Comparison of ENCODE assay signal across 35 cellular contexts in the genomic region with DNA sequence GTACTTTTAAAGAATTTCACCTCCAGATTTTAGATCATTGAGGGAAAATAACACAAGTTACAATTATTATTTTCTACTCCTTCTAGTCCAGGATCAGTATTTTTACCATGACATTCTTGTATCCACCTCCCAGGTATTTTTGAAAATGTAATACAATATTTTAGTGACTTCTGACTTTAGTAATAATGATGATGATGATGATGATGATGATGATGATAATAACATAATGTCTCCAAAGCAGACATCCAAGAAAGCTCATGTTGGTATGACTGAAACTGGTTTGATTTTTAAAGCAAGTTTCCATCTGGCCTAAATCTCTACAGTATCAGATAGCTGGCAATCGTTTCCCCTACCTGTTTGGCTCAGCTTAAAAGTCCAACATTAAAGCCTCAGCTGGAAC.
A peak's percentile ranks its signal among the peaks of the same experiment; 100 is the strongest.
DNase-seq lines count a peak whose midpoint lies in the region; ATAC-seq, FAIRE-seq and TF ChIP-seq lines count a peak whose summit lies in the region.
"Had no signal": no experiment of that assay in that cellular context is flagged by ENCODE, and none has a peak within 500 bp of the region (broad histone marks: within the 10 kb centered on the region; RNA-seq: fewer than 3 reads in every experiment).

No MANE protein-coding gene starts in this region.

- H4K91ac ChIP-seq in H1 (replicated peaks; ENCODE audit: insufficient read length, low read length): no peak overlapping the region

- H3K79me2 ChIP-seq in HepG2 (ENCODE audit: insufficient read depth, low read length) (no peaks in the 10 kb centered on the region), H1 (ENCODE audit: control insufficient read depth in 1 of 2, insufficient read depth in 2 of 2, low read length in 2 of 2) (no peaks in the 10 kb centered on the region), endothelial cell of umbilical vein (ENCODE audit: control insufficient read depth, insufficient read depth, low read length) (no peaks in the 10 kb centered on the region)

- 0% methylated on average over 1 of the region's 1 CpG for WGBS in HepG2 (ENCODE audit: low lambda C conversion rate)
- 43% methylated on average over 1 of the region's 1 CpG for WGBS in right lobe of liver (ENCODE audit: insufficient coverage, low coverage, low lambda C conversion rate, missing lambda C conversion rate)
- WGBS in H1 (ENCODE audit: extremely low coverage in 1 of 2, insufficient coverage in 1 of 2, insufficient read length in 1 of 2, insufficient replicate concordance in 2 of 2, low coverage in 1 of 2, low lambda C conversion rate in 2 of 2, missing lambda C conversion rate in 1 of 2), 2 experiments: 80% methylated on average over 1 of the region's 1 CpG; no CpG with 5 or more reads in 1 of the 2 experiments

- BruUV-seq in HepG2 (replicated peaks; lab: Mats Ljungman, UMichigan): no TSS peak
- no TSS peak for BruUV-seq in endothelial cell of umbilical vein (replicated peaks; lab: Mats Ljungman, UMichigan)

- no peak for DNase-seq in HepG2 (ENCODE audit: low spot score)
- no peak for DNase-seq in right lobe of liver
- no peak for DNase-seq in H1 (ENCODE audit: low read depth in 1 of 2, low spot score in 2 of 2)
- no peak for DNase-seq in endothelial cell of umbilical vein (ENCODE audit: low read depth, low spot score)
- DNase-seq in UCSD-AML1 (lab: John Stamatoyannopoulos, UW; ENCODE audit: unreplicated experiment): no peak
- no peak for DNase-seq in NCI-H69 (lab: John Stamatoyannopoulos, UW)
- DNase-seq in NCI-H82 (lab: John Stamatoyannopoulos, UW): no peak
- DNase-seq: 8988T; ACHN; AML-193; BE2C; C1 segment of cervical spinal cord; Caco-2; Calu3; CD4-positive, alpha-beta memory T cell; CD4-positive, alpha-beta T cell; CD4-positive, CD25-positive, alpha-beta regulatory T cell; CD8-positive, alpha-beta memory T cell; CD8-positive, alpha-beta T cell; COR-L47; DMS 273 treated with DMSO at 0.1 percent for 48 hours; DMS153; DMS53; DMS79; DMS79 treated with DMSO at 0.1 percent for 48 hours; DND-41; EL had no signal

- H3K27ac ChIP-seq in HepG2 (ENCODE audit: extremely low read length, insufficient read depth, low read length): no peak overlapping the region
- no peak overlapping the region for H3K27ac ChIP-seq in right lobe of liver
- H3K27ac ChIP-seq in HEK293 (ENCODE audit: extremely low read depth, low read depth, low read length): no peak overlapping the region
- no peak overlapping the region for H3K27ac ChIP-seq in H1 (ENCODE audit: low read depth, low read length)
- H3K27ac ChIP-seq in endothelial cell of umbilical vein (ENCODE audit: insufficient read depth, low read depth, low read length): no peak overlapping the region
- H3K27ac ChIP-seq: 22Rv1; A549; BLaER1; BLaER1 treated with 17β-estradiol and CSF1 and Interleukin-3, amounts not matched to agents 10 nM and 100 nM; C4-2B had no signal

- no peak overlapping the region for H4K8ac ChIP-seq in H1 (ENCODE audit: extremely low read depth, insufficient read depth, low read length)

- ATAC-seq in HepG2 (no peak), right lobe of liver (no peak)
- ATAC-seq: A549; CD8-positive, alpha-beta T cell had no signal

- TF ChIP-seq CTCF in HepG2 (CRISPR knock-in tag; IDR thresholded peaks at IDR 0.05) (no peak), right lobe of liver (IDR thresholded peaks at IDR 0.05) (no peak), HEK293 (tag by site-specific recombination; IDR thresholded peaks at IDR 0.05) (no peak), H1 (IDR thresholded peaks at IDR 0.05; ENCODE audit: control extremely low read depth in 1 of 3, insufficient read depth in 1 of 3, low read depth in 1 of 3, low read length in 3 of 3) (no peak), endothelial cell of umbilical vein (IDR thresholded peaks at IDR 0.05; ENCODE audit: extremely low read depth in 1 of 2, insufficient read depth in 1 of 2, low read depth in 1 of 2, low read length in 2 of 2) (no peak)

- H3K79me1 ChIP-seq in H1 (ENCODE audit: low read depth, low read length): no peaks in the 10 kb centered on the region

- CTCF ChIA-PET in HepG2 (lab: Yijun Ruan, JAX; ENCODE audit: low intra/inter-chr PET ratio, low total read pairs): no interaction called here
- CTCF ChIA-PET in HEK293 (lab: Yijun Ruan, JAX): interaction anchor here (0.5 kb wide), 1 partner anchor 828 kb away, joined by 3 read pairs; no protein-coding TSS in a partner anchor
- CTCF ChIA-PET in H1 (lab: Charles Lee; ENCODE audit: partially characterized antibody): interaction anchor here (1.1 to 1.4 kb wide), 2 partner anchors 47 to 97 kb away, joined by 3 to 4 read pairs; no protein-coding TSS in a partner anchor
- CTCF ChIA-PET in endothelial cell of umbilical vein (lab: Charles Lee): interaction anchor here (1.2 kb wide), 2 partner anchors 9 to 140 kb away, joined by 3 read pairs; a partner anchor contains a TSS

- no peaks in the 10 kb centered on the region for H3K9me3 ChIP-seq in HepG2 (ENCODE audit: low read length)
- H3K9me3 ChIP-seq in right lobe of liver: no peaks in the 10 kb centered on the region
- H3K9me3 ChIP-seq in HEK293 (ENCODE audit: control insufficient read depth, insufficient read depth, low read depth, low read length): no peaks in the 10 kb centered on the region
- H3K9me3 ChIP-seq in H1 (ENCODE audit: insufficient read depth in 2 of 2, low read depth in 1 of 2, low read length in 1 of 2): no peaks in the 10 kb centered on the region
- H3K9me3 ChIP-seq in endothelial cell of umbilical vein (replicated peaks; ENCODE audit: control insufficient read depth, insufficient read depth, low read length): no peaks in the 10 kb centered on the region
- H3K9me3 ChIP-seq: A549; BE2C; BLaER1; BLaER1 treated with 17β-estradiol and CSF1 and Interleukin-3, amounts not matched to agents 10 nM and 100 nM; Caco-2 had no signal

- FAIRE-seq in HepG2 (lab: Jason Lieb, UNC) (no peak), H1 (lab: Jason Lieb, UNC) (peak; percentile 39), endothelial cell of umbilical vein (lab: Jason Lieb, UNC) (peak; percentile 18)
- FAIRE-seq: A204.1, A549, D721Med had no signal

- H2BK12ac ChIP-seq in H1 (ENCODE audit: low read depth, low read length): no peak overlapping the region

- TF ChIP-seq RAD21 in HepG2 (CRISPR knock-in tag; IDR thresholded peaks at IDR 0.05) (no peak), H1 (IDR thresholded peaks at IDR 0.05 in 1 of 2, conservative IDR thresholded peaks at IDR 0.05 in 1 of 2; ENCODE audit: low read depth in 2 of 2, low read length in 2 of 2) (no peak)

- H4K5ac ChIP-seq in H1 (ENCODE audit: insufficient read length, low read depth, low read length): no peak overlapping the region

- H3K56ac ChIP-seq in H1 (replicated peaks; ENCODE audit: insufficient read length, low read depth, low read length): no peak overlapping the region

- no peaks in the 10 kb centered on the region for H3K9me1 ChIP-seq in endothelial cell of umbilical vein (replicated peaks; ENCODE audit: control insufficient read depth, extremely low read depth, insufficient read depth, low read length)

- H3K23me2 ChIP-seq in H1 (ENCODE audit: low read depth, low read length): no peaks in the 10 kb centered on the region

- in situ Hi-C loops in HepG2 (cut with HindIII; ENCODE audit: extremely low pct_ligation_motif_present, low pct_unique_long_range_greater_than_20kb): no loop called here

- TF ChIP-seq EP300 in HepG2 (IDR thresholded peaks at IDR 0.05; ENCODE audit: low read depth in 2 of 2, low read length in 2 of 2) (no peak), HepG2 (CRISPR knock-in tag; IDR thresholded peaks at IDR 0.05; ENCODE audit: borderline replicate concordance) (no peak), H1 (IDR thresholded peaks at IDR 0.05; ENCODE audit: borderline replicate concordance in 1 of 2, low read depth in 2 of 2, low read length in 2 of 2) (no peak)

- no peak overlapping the region for H2AK5ac ChIP-seq in H1 (ENCODE audit: low read depth, low read length)

- H2BK120ac ChIP-seq in H1 (replicated peaks; ENCODE audit: low read depth, low read length): no peak overlapping the region

- no peak overlapping the region for H2BK5ac ChIP-seq in H1 (ENCODE audit: low read depth, low read length)

- H2AFZ ChIP-seq in HepG2 (ENCODE audit: low read length): no peak overlapping the region
- no peak overlapping the region for H2AFZ ChIP-seq in H1 (ENCODE audit: low read length)
- no peak overlapping the region for H2AFZ ChIP-seq in endothelial cell of umbilical vein (ENCODE audit: low read depth, low read length)

- no peak overlapping the region for H3K4ac ChIP-seq in H1 (replicated peaks; ENCODE audit: insufficient read length, low read depth, low read length)

- H3K9ac ChIP-seq in HepG2 (ENCODE audit: insufficient read depth, low read depth, low read length): no peak overlapping the region
- no peak overlapping the region for H3K9ac ChIP-seq in H1 (replicated peaks in 1 of 4; ENCODE audit: extremely low read depth in 1 of 4, low read depth in 3 of 4, low read length in 3 of 4)
- no peak overlapping the region for H3K9ac ChIP-seq in endothelial cell of umbilical vein (replicated peaks; ENCODE audit: extremely low read depth, insufficient read depth, low read length)
- H3K9ac ChIP-seq: BLaER1; BLaER1 treated with 17β-estradiol and CSF1 and Interleukin-3, amounts not matched to agents 10 nM and 100 nM had no signal

- intact Hi-C loops in HepG2 (cut with micrococcal nuclease; ENCODE audit: unreplicated experiment): no loop called here
- intact Hi-C loops in right lobe of liver (cut with DNase I): no loop called here
- intact Hi-C loops in endothelial cell of umbilical vein (cut with micrococcal nuclease): no loop called here

- no peak overlapping the region for H3K23ac ChIP-seq in H1 (ENCODE audit: insufficient read length)

- no peak overlapping the region for H3K14ac ChIP-seq in H1 (ENCODE audit: insufficient read length)

- H3K36me3 ChIP-seq in HepG2 (replicated peaks in 1 of 2; ENCODE audit: control insufficient read depth in 1 of 2, insufficient read depth in 2 of 2, low read length in 2 of 2) (no peaks in the 10 kb centered on the region), right lobe of liver (no peaks in the 10 kb centered on the region), HEK293 (ENCODE audit: control insufficient read depth in 2 of 2, insufficient read depth in 1 of 2, low read length in 2 of 2) (no peaks in the 10 kb centered on the region), H1 (ENCODE audit: control insufficient read depth in 2 of 4, insufficient read depth in 4 of 4, low read length in 3 of 4) (no peaks in the 10 kb centered on the region), endothelial cell of umbilical vein (ENCODE audit: control insufficient read depth in 2 of 2, extremely low read depth in 1 of 2, insufficient read depth in 2 of 2, low read length in 2 of 2) (no peaks in the 10 kb centered on the region)
- H3K36me3 ChIP-seq: BE2C; BLaER1; BLaER1 treated with 17β-estradiol and CSF1 and Interleukin-3, amounts not matched to agents 10 nM and 100 nM had no signal

- TF ChIP-seq POLR2A in HepG2 (IDR thresholded peaks at IDR 0.05; ENCODE audit: insufficient read depth in 1 of 2, low read depth in 2 of 2, low read length in 2 of 2) (no peak), right lobe of liver (IDR thresholded peaks at IDR 0.05) (no peak), H1 (IDR thresholded peaks at IDR 0.05; ENCODE audit: control extremely low read depth in 1 of 2, low read depth in 2 of 2, low read length in 2 of 2) (no peak), endothelial cell of umbilical vein (IDR thresholded peaks at IDR 0.05; ENCODE audit: low read depth, low read length) (no peak)

- POLR2A ChIA-PET in HepG2 (lab: Yijun Ruan, JAX) (no interaction called here), HEK293 (lab: Yijun Ruan, JAX) (no interaction called here), H1 (lab: Charles Lee; ENCODE audit: partially characterized antibody) (interaction anchor here (1.0 kb wide), 1 partner anchor 150 kb away, joined by 3 read pairs; no protein-coding TSS in a partner anchor), endothelial cell of umbilical vein (lab: Charles Lee) (no interaction called here)

- H3K4me2 ChIP-seq in HepG2 (ENCODE audit: low read depth, low read length) (no peak overlapping the region), H1 (ENCODE audit: insufficient read depth in 1 of 2, low read depth in 2 of 2, low read length in 2 of 2) (no peak overlapping the region), endothelial cell of umbilical vein (ENCODE audit: insufficient read depth, low read length) (no peak overlapping the region)
- H3K4me2 ChIP-seq: A549; BLaER1; BLaER1 treated with 17β-estradiol and CSF1 and Interleukin-3, amounts not matched to agents 10 nM and 100 nM had no signal

- H3K27me3 ChIP-seq in HepG2 (ENCODE audit: control insufficient read depth in 1 of 2, insufficient read depth in 2 of 2, low read length in 2 of 2) (no peaks in the 10 kb centered on the region), right lobe of liver (no peaks in the 10 kb centered on the region), H1 (replicated peaks in 1 of 4; ENCODE audit: control insufficient read depth in 3 of 4, extremely low read depth in 1 of 4, insufficient read depth in 3 of 4, low read length in 3 of 4) (peaks cover 0 to 1% (median 0%) of the 10 kb centered on the region in 4 experiments; a peak in 1 of 7 replicates), endothelial cell of umbilical vein (ENCODE audit: control insufficient read depth in 2 of 2, insufficient read depth in 2 of 2, low read length in 2 of 2) (no peaks in the 10 kb centered on the region)
- H3K27me3 ChIP-seq: BE2C; BLaER1; BLaER1 treated with 17β-estradiol and CSF1 and Interleukin-3, amounts not matched to agents 10 nM and 100 nM had no signal

- no peaks in the 10 kb centered on the region for H4K20me1 ChIP-seq in HepG2 (ENCODE audit: insufficient read depth, low read length)
- H4K20me1 ChIP-seq in H1 (replicated peaks in 1 of 2; ENCODE audit: control insufficient read depth in 1 of 2, insufficient read depth in 2 of 2, low read length in 2 of 2): no peaks in the 10 kb centered on the region
- no peaks in the 10 kb centered on the region for H4K20me1 ChIP-seq in endothelial cell of umbilical vein (replicated peaks; ENCODE audit: control insufficient read depth, extremely low read depth, insufficient read depth, low read length)
- H4K20me1 ChIP-seq: BLaER1; BLaER1 treated with 17β-estradiol and CSF1 and Interleukin-3, amounts not matched to agents 10 nM and 100 nM had no signal

- H3K4me3 ChIP-seq in HepG2 (replicated peaks in 1 of 3; ENCODE audit: insufficient read depth in 1 of 3, low read depth in 2 of 3, low read length in 3 of 3): no peak overlapping the region
- H3K4me3 ChIP-seq in right lobe of liver: no peak overlapping the region
- H3K4me3 ChIP-seq in HEK293 (ENCODE audit: low read depth, low read length): no peak overlapping the region
- no peak overlapping the region for H3K4me3 ChIP-seq in H1 (ENCODE audit: extremely low read depth in 1 of 4, insufficient read depth in 2 of 4, low read depth in 3 of 4, low read length in 4 of 4)
- H3K4me3 ChIP-seq in endothelial cell of umbilical vein (replicated peaks in 1 of 3; ENCODE audit: insufficient read depth in 1 of 3, low read depth in 1 of 3, low read length in 3 of 3): no peak overlapping the region
- H3K4me3 ChIP-seq: A549; BLaER1; BLaER1 treated with 17β-estradiol and CSF1 and Interleukin-3, amounts not matched to agents 10 nM and 100 nM had no signal

- dilution Hi-C loops in endothelial cell of umbilical vein (cut with MboI; ENCODE audit: extremely low pct_ligation_motif_present, low sequenced_read_pairs): no loop called here

- no peak overlapping the region for H2BK15ac ChIP-seq in H1 (ENCODE audit: low read length)

- no peak overlapping the region for H3K18ac ChIP-seq in H1 (ENCODE audit: extremely low read depth, low read length)

- no peaks in the 10 kb centered on the region for H3K4me1 ChIP-seq in HepG2 (ENCODE audit: insufficient read depth, low read length)
- H3K4me1 ChIP-seq in right lobe of liver: no peaks in the 10 kb centered on the region
- no peaks in the 10 kb centered on the region for H3K4me1 ChIP-seq in HEK293 (ENCODE audit: control insufficient read depth, insufficient read depth, low read length)
- no peaks in the 10 kb centered on the region; a peak in 1 of 7 replicates for H3K4me1 ChIP-seq in H1 (replicated peaks in 1 of 4; ENCODE audit: control insufficient read depth in 3 of 4, insufficient read depth in 4 of 4, low read length in 3 of 4)
- H3K4me1 ChIP-seq in endothelial cell of umbilical vein (ENCODE audit: control insufficient read depth, extremely low read depth, insufficient read depth, low read length): no peaks in the 10 kb centered on the region
- H3K4me1 ChIP-seq: A549; BE2C; BLaER1; BLaER1 treated with 17β-estradiol and CSF1 and Interleukin-3, amounts not matched to agents 10 nM and 100 nM; Caco-2 had no signal

- H2BK20ac ChIP-seq in H1 (ENCODE audit: low read length): no peak overlapping the region
